22 cellular contexts compared by ENCODE assay signal in the genomic region with DNA sequence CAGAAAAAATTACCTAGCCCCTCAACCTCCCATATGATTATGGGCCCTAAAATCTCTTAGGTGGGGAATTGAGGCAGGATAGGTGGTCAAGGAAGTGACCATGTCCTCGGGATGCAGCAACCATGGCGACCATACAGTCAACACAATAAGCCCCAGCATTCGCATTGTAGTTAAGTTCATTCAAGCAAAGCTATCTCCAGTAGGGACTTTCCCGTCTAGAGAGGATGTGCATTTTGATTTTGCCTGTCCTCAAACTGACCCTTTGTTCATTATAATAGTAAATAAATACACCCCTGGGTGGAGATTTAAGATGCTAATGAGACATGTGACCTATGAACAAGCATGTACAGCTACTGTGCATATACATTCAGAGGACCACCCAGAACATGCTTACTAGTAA.
"Had no signal": no experiment of that assay in that cellular context is flagged by ENCODE, and none has a peak within 500 bp of the region (broad histone marks: within the 10 kb centered on the region; RNA-seq: fewer than 3 reads in every experiment).

No MANE protein-coding gene starts in this region.

- H3K4me2 ChIP-seq: hepatocyte, neural progenitor cell had no signal

- H3K36me3 ChIP-seq: neural progenitor cell, ovary, right atrium auricular region, sigmoid colon, suprapubic skin, thyroid gland had no signal

- DNase-seq: cortex of kidney; dorsolateral prefrontal cortex; effector CD8-positive, alpha-beta T cell; foreskin melanocyte; head of caudate nucleus; mammary epithelial cell; nucleus accumbens; ovary; sigmoid colon; stimulated activated CD4-positive, alpha-beta T cell treated with anti-CD3 and anti-CD28 coated beads, Interleukin-12 subunit alpha, Interleukin-12 subunit beta, amount 100 ng/mL, for 4 hours; stimulated activated CD4-positive, alpha-beta T cell treated with anti-CD3 and anti-CD28 coated beads, Interleukin-2, amount 100 ng/mL, for 48 hours; stimulated activated naive CD8-positive, alpha-beta T cell treated with anti-CD3 and anti-CD28 coated beads, Interleukin-15, Interleukin-2, amounts not matched to agents 100 U/mL and 50 U/mL, for 24 hours; thyroid gland had no signal

- H3K27me3 Mint-ChIP-seq: type B pancreatic cell had no signal

- H3K4me3 Mint-ChIP-seq: natural killer cell treated with Interleukin-12 subunit alpha and Interleukin-12 subunit beta and Interleukin-15 and Interleukin-18, amount 100 ng/mL, for 72 hours; neural progenitor cell; type B pancreatic cell had no signal

- H3K27me3 ChIP-seq: hepatocyte, neural progenitor cell, ovary, right atrium auricular region, sigmoid colon, suprapubic skin, thyroid gland had no signal

- H3K9me3 Mint-ChIP-seq: natural killer cell treated with Interleukin-12 subunit alpha and Interleukin-12 subunit beta and Interleukin-15 and Interleukin-18, amount 100 ng/mL, for 72 hours; neural progenitor cell; type B pancreatic cell had no signal

- H3K9ac ChIP-seq: neural progenitor cell had no signal

- H3K36me3 Mint-ChIP-seq: natural killer cell treated with Interleukin-12 subunit alpha and Interleukin-12 subunit beta and Interleukin-15 and Interleukin-18, amount 100 ng/mL, for 72 hours; neural progenitor cell; type B pancreatic cell had no signal

- H3K27ac ChIP-seq: dorsolateral prefrontal cortex, hepatocyte, neural progenitor cell, ovary, right atrium auricular region, sigmoid colon, skin epidermis, suprapubic skin, thyroid gland had no signal

- ATAC-seq: left lobe of liver; natural killer cell treated with Interleukin-12 subunit alpha and Interleukin-12 subunit beta and Interleukin-15 and Interleukin-18, amount 100 ng/mL, for 72 hours; stimulated activated naive CD8-positive, alpha-beta T cell treated with anti-CD3 and anti-CD28 coated beads, Interleukin-15, Interleukin-2, amounts not matched to agents 100 U/mL and 50 U/mL, for 24 hours had no signal

- H3K4me3 ChIP-seq: dorsolateral prefrontal cortex, hepatocyte, neural progenitor cell, ovary, right atrium auricular region, sigmoid colon, skin epidermis, suprapubic skin, thyroid gland had no signal

- H3K4me1 ChIP-seq: neural progenitor cell, right atrium auricular region, sigmoid colon, suprapubic skin, thyroid gland had no signal

- H2AFZ ChIP-seq: hepatocyte, neural progenitor cell had no signal

- H3K79me2 ChIP-seq: hepatocyte had no signal

- H3K27ac Mint-ChIP-seq: natural killer cell treated with Interleukin-12 subunit alpha and Interleukin-12 subunit beta and Interleukin-15 and Interleukin-18, amount 100 ng/mL, for 72 hours; neural progenitor cell; type B pancreatic cell had no signal

- H3K9me3 ChIP-seq: ovary, right atrium auricular region, sigmoid colon, suprapubic skin, thyroid gland had no signal

- H3K4me1 Mint-ChIP-seq: neural progenitor cell had no signal

- FAIRE-seq: urothelium cell line had no signal
